8 cellular contexts compared by ENCODE assay signal in genomic region chr15:51121118-51121517, GRCh38. TPM values are rescaled to one million over a fixed set of nuclear protein-coding genes. Genes with fewer than 3 reads are reported as not detected.
DNase-seq lines count a peak whose midpoint lies in the region; ATAC-seq and TF ChIP-seq lines count a peak whose summit lies in the region.

No MANE protein-coding gene starts in this region.

- no peak overlapping the region for H3K27ac Mint-ChIP-seq in activated naive CD4-positive, alpha-beta T cell treated with anti-CD3 and anti-CD28 coated beads for 36 hours

- no peaks in the 10 kb centered on the region for H3K4me1 Mint-ChIP-seq in activated naive CD4-positive, alpha-beta T cell treated with anti-CD3 and anti-CD28 coated beads for 36 hours (ENCODE audit: low read depth)

- peak; percentile 26 for DNase-seq in activated naive CD4-positive, alpha-beta T cell treated with anti-CD3 and anti-CD28 coated beads for 36 hours
- no peak for DNase-seq in activated naive CD4-positive, alpha-beta T cell treated with Interleukin-2 at 50 U/mL for 16 hours
- DNase-seq in SJSA1 (ENCODE audit: low read depth in 1 of 2, low spot score in 2 of 2) (peak; percentile 28 to 55), fibroblast of villous mesenchyme (ENCODE audit: low read depth) (peak; percentile 78), thoracic aorta (ENCODE audit: low spot score) (peak; percentile 60), D341Med (ENCODE audit: low spot score) (no peak)

- TF ChIP-seq CTCF in fibroblast of villous mesenchyme (IDR thresholded peaks at IDR 0.05; ENCODE audit: insufficient read depth, low read depth, low read length) (no peak), thoracic aorta (IDR thresholded peaks at IDR 0.05) (peak; percentile 9)

- H3K36me3 ChIP-seq in SJSA1: no peaks in the 10 kb centered on the region
- H3K36me3 ChIP-seq in thoracic aorta: no peaks in the 10 kb centered on the region

- CTCF ChIA-PET in activated naive CD4-positive, alpha-beta T cell treated with anti-CD3 and anti-CD28 coated beads for 36 hours (lab: Charles Lee): no interaction called here

- H3K4me1 ChIP-seq in SJSA1 (replicated peaks): peaks cover 9% of the 10 kb centered on the region; the same call in 1 of the 2 replicates
- peaks cover 23 to 36% of the 10 kb centered on the region in 2 donors for H3K4me1 ChIP-seq in thoracic aorta (ENCODE audit: control insufficient read depth in 1 of 2, low read depth in 2 of 2)

- H3K27me3 ChIP-seq in SJSA1 (replicated peaks) (no peaks in the 10 kb centered on the region), thoracic aorta (replicated peaks; ENCODE audit: insufficient read depth) (no peaks in the 10 kb centered on the region)

- intact Hi-C loops in activated naive CD4-positive, alpha-beta T cell treated with anti-CD3 and anti-CD28 coated beads for 36 hours (cut with micrococcal nuclease): no loop called here

- no peaks in the 10 kb centered on the region for H3K36me3 Mint-ChIP-seq in activated naive CD4-positive, alpha-beta T cell treated with anti-CD3 and anti-CD28 coated beads for 36 hours (ENCODE audit: low read depth)

- H3K9me3 ChIP-seq in SJSA1 (replicated peaks): no peaks in the 10 kb centered on the region
- H3K9me3 ChIP-seq in thoracic aorta: no peaks in the 10 kb centered on the region

- H3K9me3 Mint-ChIP-seq in activated naive CD4-positive, alpha-beta T cell treated with anti-CD3 and anti-CD28 coated beads for 36 hours: peaks cover 5% of the 10 kb centered on the region

- H3K4me3 Mint-ChIP-seq in activated naive CD4-positive, alpha-beta T cell treated with anti-CD3 and anti-CD28 coated beads for 36 hours: no peak overlapping the region

- no peak overlapping the region for H3K4me3 ChIP-seq in SJSA1
- no peak overlapping the region for H3K4me3 ChIP-seq in fibroblast of villous mesenchyme (ENCODE audit: low read depth, low read length)
- no peak overlapping the region for H3K4me3 ChIP-seq in thoracic aorta

- H3K27me3 Mint-ChIP-seq in activated naive CD4-positive, alpha-beta T cell treated with anti-CD3 and anti-CD28 coated beads for 36 hours (ENCODE audit: low read depth): peaks cover 7% of the 10 kb centered on the region

- no peak overlapping the region for H3K27ac ChIP-seq in SJSA1
- H3K27ac ChIP-seq in thoracic aorta: peak overlapping the region in 1 of 2 donors; percentile 62

- ATAC-seq in thoracic aorta (ENCODE audit: insufficient number of reproducible peaks, low FRiP score, low read depth): peak; percentile 99
- ATAC-seq in GM18909 (IDR thresholded peaks at IDR 0.05; ENCODE audit: poor library complexity, unreplicated experiment): no peak
- no peak for ATAC-seq in HG02970 (IDR thresholded peaks at IDR 0.05; ENCODE audit: low FRiP score, unreplicated experiment)

RNA-seq across cellular contexts. Expression of gene TNFAIP8L3, which starts 26.4 kb away (rescaled TPM):
- total RNA-seq in activated naive CD4-positive, alpha-beta T cell treated with anti-CD3 and anti-CD28 coated beads for 36 hours: not detected
- 0.13 TPM in 1 of 2 replicates, not detected in the other for total RNA-seq in SJSA1 (2014; rRNA removed; shearing (Covaris generic))
- total RNA-seq in fibroblast of villous mesenchyme (0.43 and 0.64 TPM in 2 replicates), thoracic aorta (10 to 100 TPM; 33.3 to 42.0 TPM)

Comparison
In these comparisons a context has a peak if more than half of its experiments do, and no peak if none do; other contexts are left out.
1. DNase-seq: peak in activated naive CD4-positive, alpha-beta T cell treated with anti-CD3 and anti-CD28 coated beads for 36 hours (single experiment), SJSA1 (2 of 2), fibroblast of villous mesenchyme (single experiment) and thoracic aorta (single experiment); none in activated naive CD4-positive, alpha-beta T cell treated with Interleukin-2 at 50 U/mL for 16 hours (single experiment) and D341Med (single experiment).
2. RNA of gene TNFAIP8L3, which starts 26.4 kb away (total RNA-seq): 33.3 to 42.0 TPM in thoracic aorta; 0.43 to 0.64 TPM in fibroblast of villous mesenchyme, not detected in activated naive CD4-positive, alpha-beta T cell treated with anti-CD3 and anti-CD28 coated beads for 36 hours and 0.13 TPM in SJSA1; every median in the first group is over 10 times any median in the second.